11 cellular contexts compared by ENCODE assay signal in genomic region chr3:123656691-123657090, GRCh38.
DNase-seq lines count a peak whose midpoint lies in the region; ATAC-seq, FAIRE-seq and TF ChIP-seq lines count a peak whose summit lies in the region.
"Had no signal": no experiment of that assay in that cellular context is flagged by ENCODE, and none has a peak within 500 bp of the region (broad histone marks: within the 10 kb centered on the region; RNA-seq: fewer than 3 reads in every experiment).

No MANE protein-coding gene starts in this region.

- peaks cover 10 to 14% of the 10 kb centered on the region in 2 donors for H3K9me3 Mint-ChIP-seq in stimulated activated naive CD8-positive, alpha-beta T cell treated with anti-CD3 and anti-CD28 coated beads, Interleukin-15, amount 100 ng/mL, for 72 hours
- H3K9me3 Mint-ChIP-seq in activated T-cell treated with anti-CD3 and anti-CD28 coated beads, Interleukin-2, amount 50 U/mL, for 72 hours: peaks cover 3 to 4% of the 10 kb centered on the region in 2 donors

- H2BK15ac ChIP-seq in mesendoderm (replicated peaks; ENCODE audit: low read depth): no peak overlapping the region

- H3K36me3 ChIP-seq in GM12878 (ENCODE audit: control insufficient read depth in 2 of 2, insufficient read depth in 2 of 2, low read length in 1 of 2) (no peaks in the 10 kb centered on the region), mesendoderm (ENCODE audit: control insufficient read depth, insufficient read depth, low read length) (no peaks in the 10 kb centered on the region)

- H2AK5ac ChIP-seq in mesendoderm (ENCODE audit: low read length): no peak overlapping the region

- no peak for TF ChIP-seq RAD21 in GM12878 (IDR thresholded peaks at IDR 0.05; ENCODE audit: insufficient read depth, low read depth, low read length)

- no peak overlapping the region for H2AFZ ChIP-seq in GM12878 (ENCODE audit: control insufficient read depth, low read depth, low read length)

- no peak overlapping the region for H3K27ac ChIP-seq in GM12878 (ENCODE audit: control insufficient read depth, insufficient read depth)
- H3K27ac ChIP-seq in mesendoderm (ENCODE audit: low read depth, low read length): no peak overlapping the region
- H3K27ac ChIP-seq: HL-60 had no signal

- H2BK5ac ChIP-seq in mesendoderm (ENCODE audit: low read length): no peak overlapping the region

- no peaks in the 10 kb centered on the region for H3K79me1 ChIP-seq in mesendoderm (ENCODE audit: low read length)

- POLR2A ChIA-PET in GM12878 (lab: Charles Lee): no interaction called here

- BruUV-seq in GM12878 (replicated peaks; lab: Mats Ljungman, UMichigan): no TSS peak

- SMC1A ChIA-PET in GM12878 (lab: Charles Lee; ENCODE audit: uncharacterized antibody, unreplicated experiment): no interaction called here

- H3K23ac ChIP-seq in mesendoderm (ENCODE audit: low read length): no peak overlapping the region

- no peak for FAIRE-seq in GM12878 (lab: Jason Lieb, UNC)

- no peak overlapping the region for H3K4me2 ChIP-seq in GM12878 (ENCODE audit: control insufficient read depth, insufficient read depth)
- no peak overlapping the region for H3K4me2 ChIP-seq in mesendoderm (ENCODE audit: low read length)

- H3K36me3 Mint-ChIP-seq in activated T-cell treated with anti-CD3 and anti-CD28 coated beads, Interleukin-2, amount 50 U/mL, for 72 hours (ENCODE audit: insufficient read depth in 2 of 2): no peaks in the 10 kb centered on the region

- H4K20me1 ChIP-seq in GM12878 (ENCODE audit: control insufficient read depth, insufficient read depth): no peaks in the 10 kb centered on the region

- 55% methylated on average over 2 of the region's 2 CpGs for WGBS in GM12878 (ENCODE audit: insufficient coverage, insufficient replicate concordance, low lambda C conversion rate, missing lambda C conversion rate)
- no CpG with 5 or more reads among the region's 2 CpGs for whole genome bisulfite sequencing in mesendoderm (ENCODE audit: extremely low coverage, insufficient coverage, low lambda C conversion rate)

- H4K8ac ChIP-seq in mesendoderm (ENCODE audit: low read depth, low read length): no peak overlapping the region

- DNase-seq in stimulated activated naive CD8-positive, alpha-beta T cell treated with anti-CD3 and anti-CD28 coated beads, Interleukin-15, Interleukin-2, amounts not matched to agents 100 U/mL and 50 U/mL, for 24 hours: peak; percentile 10
- no peak for DNase-seq in stimulated activated naive CD8-positive, alpha-beta T cell treated with anti-CD3 and anti-CD28 coated beads, Interleukin-15, amount 100 ng/mL, for 72 hours
- DNase-seq in GM12878 (ENCODE audit: low read depth, low spot score): no peak
- peak; percentile 33 for DNase-seq in mesendoderm
- no peak for DNase-seq in T-helper 9 cell
- DNase-seq in kidney tubule cell (ENCODE audit: low spot score): no peak
- no peak for DNase-seq in islet precursor cell
- no peak for DNase-seq in activated T-cell treated with anti-CD3 and anti-CD28 coated beads, Interleukin-2, amount 50 U/mL, for 72 hours
- DNase-seq: NCI-H2171 had no signal

- H3K18ac ChIP-seq in mesendoderm (ENCODE audit: low read length): no peak overlapping the region

- H3K4me1 ChIP-seq in GM12878 (ENCODE audit: control insufficient read depth, insufficient read depth, low read length) (no peaks in the 10 kb centered on the region), mesendoderm (ENCODE audit: control insufficient read depth, low read depth, low read length) (no peaks in the 10 kb centered on the region)

- no peak overlapping the region for H3K9ac ChIP-seq in GM12878 (ENCODE audit: control insufficient read depth, insufficient read depth, low read length)
- no peak overlapping the region for H3K9ac ChIP-seq in mesendoderm (ENCODE audit: low read length)

- no peak overlapping the region for H3K27ac Mint-ChIP-seq in stimulated activated naive CD8-positive, alpha-beta T cell treated with anti-CD3 and anti-CD28 coated beads, Interleukin-15, amount 100 ng/mL, for 72 hours
- no peak overlapping the region for H3K27ac Mint-ChIP-seq in activated T-cell treated with anti-CD3 and anti-CD28 coated beads, Interleukin-2, amount 50 U/mL, for 72 hours
- H3K27ac Mint-ChIP-seq: CD4-positive, CD25-positive, alpha-beta regulatory T cell had no signal

- no peak overlapping the region for H2BK120ac ChIP-seq in mesendoderm (ENCODE audit: low read depth, low read length)

- intact Hi-C loops in GM12878 (cut with micrococcal nuclease; ENCODE audit: unreplicated experiment): no loop called here

- H3K4me3 Mint-ChIP-seq in stimulated activated naive CD8-positive, alpha-beta T cell treated with anti-CD3 and anti-CD28 coated beads, Interleukin-15, amount 100 ng/mL, for 72 hours: no peak overlapping the region
- no peak overlapping the region for H3K4me3 Mint-ChIP-seq in activated T-cell treated with anti-CD3 and anti-CD28 coated beads, Interleukin-2, amount 50 U/mL, for 72 hours
- H3K4me3 Mint-ChIP-seq: CD4-positive, CD25-positive, alpha-beta regulatory T cell had no signal

- H3K79me2 ChIP-seq in GM12878 (ENCODE audit: control insufficient read depth, insufficient read depth, low read length) (no peaks in the 10 kb centered on the region), mesendoderm (ENCODE audit: control insufficient read depth, insufficient read depth, low read length) (no peaks in the 10 kb centered on the region)

- no peak for ATAC-seq in stimulated activated naive CD8-positive, alpha-beta T cell treated with anti-CD3 and anti-CD28 coated beads, Interleukin-15, Interleukin-2, amounts not matched to agents 100 U/mL and 50 U/mL, for 24 hours
- ATAC-seq in stimulated activated naive CD8-positive, alpha-beta T cell treated with anti-CD3 and anti-CD28 coated beads, Interleukin-15, amount 100 ng/mL, for 72 hours: no peak
- no peak for ATAC-seq in GM12878
- no peak for ATAC-seq in activated T-cell treated with anti-CD3 and anti-CD28 coated beads, Interleukin-2, amount 50 U/mL, for 72 hours (replicated peaks in 1 of 2)

- no peak overlapping the region for H3K4ac ChIP-seq in mesendoderm (ENCODE audit: low read depth, low read length)

- peaks cover 3% of the 10 kb centered on the region; the same call in 2 of the 3 replicates for H3K9me3 ChIP-seq in GM12878 (replicated peaks; ENCODE audit: control insufficient read depth, insufficient read depth, low read length)

- no peak overlapping the region for H3K56ac ChIP-seq in mesendoderm (ENCODE audit: low read length)

- no peaks in the 10 kb centered on the region for H3K4me1 Mint-ChIP-seq in stimulated activated naive CD8-positive, alpha-beta T cell treated with anti-CD3 and anti-CD28 coated beads, Interleukin-15, amount 100 ng/mL, for 72 hours
- no peaks in the 10 kb centered on the region for H3K4me1 Mint-ChIP-seq in activated T-cell treated with anti-CD3 and anti-CD28 coated beads, Interleukin-2, amount 50 U/mL, for 72 hours (ENCODE audit: low read depth)
- H3K4me1 Mint-ChIP-seq: CD4-positive, CD25-positive, alpha-beta regulatory T cell had no signal

- CTCF ChIA-PET in GM12878 (lab: Yijun Ruan, JAX): interaction anchor here (1.0 to 1.5 kb wide), 2 partner anchors 15 to 48 kb away, joined by 3 to 6 read pairs; no protein-coding TSS in a partner anchor

- peak in 2 of 3 experiments; percentile 2 to 32; a peak in 2 of 6 replicates for TF ChIP-seq CTCF in GM12878 (IDR thresholded peaks at IDR 0.05 in 2 of 3, conservative IDR thresholded peaks at IDR 0.05 in 1 of 3; ENCODE audit: control insufficient read depth in 2 of 3, extremely low read depth in 1 of 3, insufficient read depth in 1 of 3, low read depth in 3 of 3, low read length in 3 of 3)

- H3K27me3 ChIP-seq in GM12878 (replicated peaks in 1 of 2; ENCODE audit: control insufficient read depth in 2 of 2, insufficient read depth in 2 of 2, low read length in 1 of 2) (no peaks in the 10 kb centered on the region; a peak in 2 of 4 replicates), mesendoderm (ENCODE audit: insufficient read depth, low read length, poor library complexity) (no peaks in the 10 kb centered on the region)

- in situ Hi-C loops in GM12878 (cut with MboI): no loop called here

- no peak overlapping the region for H4K5ac ChIP-seq in mesendoderm (ENCODE audit: low read length)

- no peak for TF ChIP-seq POLR2A in GM12878 (IDR thresholded peaks at IDR 0.05; ENCODE audit: low read depth, low read length)

- no peaks in the 10 kb centered on the region for H3K27me3 Mint-ChIP-seq in stimulated activated naive CD8-positive, alpha-beta T cell treated with anti-CD3 and anti-CD28 coated beads, Interleukin-15, amount 100 ng/mL, for 72 hours
- H3K27me3 Mint-ChIP-seq in activated T-cell treated with anti-CD3 and anti-CD28 coated beads, Interleukin-2, amount 50 U/mL, for 72 hours (ENCODE audit: low read depth): no peaks in the 10 kb centered on the region

- no peak overlapping the region for H3K4me3 ChIP-seq in GM12878
- no peak overlapping the region for H3K4me3 ChIP-seq in mesendoderm (ENCODE audit: low read length)

- RAD21 ChIA-PET in GM12878 (lab: Charles Lee; ENCODE audit: unreplicated experiment): no interaction called here

- TF ChIP-seq EP300 in GM12878 (IDR thresholded peaks at IDR 0.05; ENCODE audit: borderline replicate concordance in 1 of 2, control insufficient read depth in 1 of 2, low read depth in 2 of 2, low read length in 2 of 2): no peak

TF ChIP-seq in GM12878, 131 proteins besides CTCF, POLR2A, EP300 and RAD21 (continues in another document):
- TF ChIP-seq PAX5 (IDR thresholded peaks at IDR 0.05; ENCODE audit: borderline replicate concordance, low read depth, low read length) (no peak), REST (IDR thresholded peaks at IDR 0.05; ENCODE audit: low read depth, low read length) (no peak)

Comparison
In these comparisons a context has a peak if more than half of its experiments do, and no peak if none do; other contexts are left out.
1. DNase-seq: peak in stimulated activated naive CD8-positive, alpha-beta T cell treated with anti-CD3 and anti-CD28 coated beads, Interleukin-15, Interleukin-2, amounts not matched to agents 100 U/mL and 50 U/mL, for 24 hours (single experiment) and mesendoderm (single experiment); none in stimulated activated naive CD8-positive, alpha-beta T cell treated with anti-CD3 and anti-CD28 coated beads, Interleukin-15, amount 100 ng/mL, for 72 hours (0 of 2), GM12878 (single experiment), T-helper 9 cell (single experiment), kidney tubule cell (single experiment), islet precursor cell (single experiment) and activated T-cell treated with anti-CD3 and anti-CD28 coated beads, Interleukin-2, amount 50 U/mL, for 72 hours (0 of 2).